In the genomic region with DNA sequence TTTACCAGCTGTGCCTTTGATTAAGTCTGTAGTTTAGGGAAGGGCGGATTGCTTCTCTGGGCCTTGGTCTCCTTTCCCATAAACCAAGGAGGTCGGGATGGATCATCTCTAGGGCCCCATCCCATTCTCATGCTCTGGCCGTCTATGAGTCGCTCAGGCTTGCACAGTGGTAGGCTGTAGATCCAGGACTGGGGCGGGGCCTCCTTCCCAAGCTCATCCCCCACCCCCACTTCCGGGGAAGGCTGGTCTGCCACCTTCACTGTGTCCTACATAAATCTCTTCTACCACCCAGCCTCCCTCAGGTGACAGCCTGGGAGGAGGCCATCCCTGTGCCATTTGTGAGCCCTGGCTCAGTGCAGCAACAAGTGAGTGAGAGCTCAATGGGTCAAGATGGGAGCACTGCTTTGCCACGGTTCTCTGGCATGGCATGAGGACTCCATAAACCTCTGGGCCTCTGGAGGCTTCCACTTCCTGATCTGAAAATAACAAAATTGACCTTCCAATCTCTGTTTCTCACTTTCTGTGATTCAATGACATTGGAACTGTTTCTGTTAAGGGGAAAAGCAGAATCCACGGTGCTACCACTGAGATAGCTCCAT, we compare ENCODE assay signal across 1 cellular context.
TF ChIP-seq lines count a peak whose summit lies in the region.

No MANE protein-coding gene starts in this region.

TF ChIP-seq in GM23338, 12 proteins besides CTCF, POLR2A, EP300 and RAD21 (continued from another document):
- TF ChIP-seq, protein P1, sequence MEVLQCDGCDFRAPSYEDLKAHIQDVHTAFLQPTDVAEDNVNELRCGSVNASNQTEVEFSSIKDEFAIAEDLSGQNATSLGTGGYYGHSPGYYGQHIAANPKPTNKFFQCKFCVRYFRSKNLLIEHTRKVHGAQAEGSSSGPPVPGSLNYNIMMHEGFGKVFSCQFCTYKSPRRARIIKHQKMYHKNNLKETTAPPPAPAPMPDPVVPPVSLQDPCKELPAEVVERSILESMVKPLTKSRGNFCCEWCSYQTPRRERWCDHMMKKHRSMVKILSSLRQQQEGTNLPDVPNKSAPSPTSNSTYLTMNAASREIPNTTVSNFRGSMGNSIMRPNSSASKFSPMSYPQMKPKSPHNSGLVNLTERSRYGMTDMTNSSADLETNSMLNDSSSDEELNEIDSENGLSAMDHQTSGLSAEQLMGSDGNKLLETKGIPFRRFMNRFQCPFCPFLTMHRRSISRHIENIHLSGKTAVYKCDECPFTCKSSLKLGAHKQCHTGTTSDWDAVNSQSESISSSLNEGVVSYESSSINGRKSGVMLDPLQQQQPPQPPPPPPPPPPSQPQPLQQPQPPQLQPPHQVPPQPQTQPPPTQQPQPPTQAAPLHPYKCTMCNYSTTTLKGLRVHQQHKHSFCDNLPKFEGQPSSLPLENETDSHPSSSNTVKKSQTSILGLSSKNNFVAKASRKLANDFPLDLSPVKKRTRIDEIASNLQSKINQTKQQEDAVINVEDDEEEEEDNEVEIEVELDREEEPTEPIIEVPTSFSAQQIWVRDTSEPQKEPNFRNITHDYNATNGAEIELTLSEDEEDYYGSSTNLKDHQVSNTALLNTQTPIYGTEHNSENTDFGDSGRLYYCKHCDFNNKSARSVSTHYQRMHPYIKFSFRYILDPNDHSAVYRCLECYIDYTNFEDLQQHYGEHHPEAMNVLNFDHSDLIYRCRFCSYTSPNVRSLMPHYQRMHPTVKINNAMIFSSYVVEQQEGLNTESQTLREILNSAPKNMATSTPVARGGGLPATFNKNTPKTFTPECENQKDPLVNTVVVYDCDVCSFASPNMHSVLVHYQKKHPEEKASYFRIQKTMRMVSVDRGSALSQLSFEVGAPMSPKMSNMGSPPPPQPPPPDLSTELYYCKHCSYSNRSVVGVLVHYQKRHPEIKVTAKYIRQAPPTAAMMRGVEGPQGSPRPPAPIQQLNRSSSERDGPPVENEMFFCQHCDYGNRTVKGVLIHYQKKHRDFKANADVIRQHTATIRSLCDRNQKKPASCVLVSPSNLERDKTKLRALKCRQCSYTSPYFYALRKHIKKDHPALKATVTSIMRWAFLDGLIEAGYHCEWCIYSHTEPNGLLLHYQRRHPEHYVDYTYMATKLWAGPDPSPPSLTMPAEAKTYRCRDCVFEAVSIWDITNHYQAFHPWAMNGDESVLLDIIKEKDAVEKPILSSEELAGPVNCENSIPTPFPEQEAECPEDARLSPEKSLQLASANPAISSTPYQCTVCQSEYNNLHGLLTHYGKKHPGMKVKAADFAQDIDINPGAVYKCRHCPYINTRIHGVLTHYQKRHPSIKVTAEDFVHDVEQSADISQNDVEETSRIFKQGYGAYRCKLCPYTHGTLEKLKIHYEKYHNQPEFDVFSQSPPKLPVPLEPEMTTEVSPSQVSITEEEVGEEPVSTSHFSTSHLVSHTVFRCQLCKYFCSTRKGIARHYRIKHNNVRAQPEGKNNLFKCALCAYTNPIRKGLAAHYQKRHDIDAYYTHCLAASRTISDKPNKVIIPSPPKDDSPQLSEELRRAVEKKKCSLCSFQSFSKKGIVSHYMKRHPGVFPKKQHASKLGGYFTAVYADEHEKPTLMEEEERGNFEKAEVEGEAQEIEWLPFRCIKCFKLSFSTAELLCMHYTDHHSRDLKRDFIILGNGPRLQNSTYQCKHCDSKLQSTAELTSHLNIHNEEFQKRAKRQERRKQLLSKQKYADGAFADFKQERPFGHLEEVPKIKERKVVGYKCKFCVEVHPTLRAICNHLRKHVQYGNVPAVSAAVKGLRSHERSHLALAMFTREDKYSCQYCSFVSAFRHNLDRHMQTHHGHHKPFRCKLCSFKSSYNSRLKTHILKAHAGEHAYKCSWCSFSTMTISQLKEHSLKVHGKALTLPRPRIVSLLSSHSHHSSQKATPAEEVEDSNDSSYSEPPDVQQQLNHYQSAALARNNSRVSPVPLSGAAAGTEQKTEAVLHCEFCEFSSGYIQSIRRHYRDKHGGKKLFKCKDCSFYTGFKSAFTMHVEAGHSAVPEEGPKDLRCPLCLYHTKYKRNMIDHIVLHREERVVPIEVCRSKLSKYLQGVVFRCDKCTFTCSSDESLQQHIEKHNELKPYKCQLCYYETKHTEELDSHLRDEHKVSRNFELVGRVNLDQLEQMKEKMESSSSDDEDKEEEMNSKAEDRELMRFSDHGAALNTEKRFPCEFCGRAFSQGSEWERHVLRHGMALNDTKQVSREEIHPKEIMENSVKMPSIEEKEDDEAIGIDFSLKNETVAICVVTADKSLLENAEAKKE (CRISPR knock-in tag; IDR thresholded peaks at IDR 0.05) = no peak
- TF ChIP-seq JUNB (IDR thresholded peaks at IDR 0.05; ENCODE audit: unreplicated experiment) (no peak), EZH2phosphoT487 (IDR thresholded peaks at IDR 0.05; ENCODE audit: unreplicated experiment) (no peak), ZNF331 (CRISPR knock-in tag; IDR thresholded peaks at IDR 0.05; ENCODE audit: low read depth) (no peak), CREB1 (CRISPR knock-in tag; IDR thresholded peaks at IDR 0.05; ENCODE audit: low read depth) (no peak), STAT1 (IDR thresholded peaks at IDR 0.05; ENCODE audit: unreplicated experiment) (no peak), POLR2AphosphoS5 (IDR thresholded peaks at IDR 0.05; ENCODE audit: low read depth) (no peak), EZH2 (IDR thresholded peaks at IDR 0.05; ENCODE audit: low read depth, unreplicated experiment) (no peak)
- TF ChIP-seq, protein P2, sequence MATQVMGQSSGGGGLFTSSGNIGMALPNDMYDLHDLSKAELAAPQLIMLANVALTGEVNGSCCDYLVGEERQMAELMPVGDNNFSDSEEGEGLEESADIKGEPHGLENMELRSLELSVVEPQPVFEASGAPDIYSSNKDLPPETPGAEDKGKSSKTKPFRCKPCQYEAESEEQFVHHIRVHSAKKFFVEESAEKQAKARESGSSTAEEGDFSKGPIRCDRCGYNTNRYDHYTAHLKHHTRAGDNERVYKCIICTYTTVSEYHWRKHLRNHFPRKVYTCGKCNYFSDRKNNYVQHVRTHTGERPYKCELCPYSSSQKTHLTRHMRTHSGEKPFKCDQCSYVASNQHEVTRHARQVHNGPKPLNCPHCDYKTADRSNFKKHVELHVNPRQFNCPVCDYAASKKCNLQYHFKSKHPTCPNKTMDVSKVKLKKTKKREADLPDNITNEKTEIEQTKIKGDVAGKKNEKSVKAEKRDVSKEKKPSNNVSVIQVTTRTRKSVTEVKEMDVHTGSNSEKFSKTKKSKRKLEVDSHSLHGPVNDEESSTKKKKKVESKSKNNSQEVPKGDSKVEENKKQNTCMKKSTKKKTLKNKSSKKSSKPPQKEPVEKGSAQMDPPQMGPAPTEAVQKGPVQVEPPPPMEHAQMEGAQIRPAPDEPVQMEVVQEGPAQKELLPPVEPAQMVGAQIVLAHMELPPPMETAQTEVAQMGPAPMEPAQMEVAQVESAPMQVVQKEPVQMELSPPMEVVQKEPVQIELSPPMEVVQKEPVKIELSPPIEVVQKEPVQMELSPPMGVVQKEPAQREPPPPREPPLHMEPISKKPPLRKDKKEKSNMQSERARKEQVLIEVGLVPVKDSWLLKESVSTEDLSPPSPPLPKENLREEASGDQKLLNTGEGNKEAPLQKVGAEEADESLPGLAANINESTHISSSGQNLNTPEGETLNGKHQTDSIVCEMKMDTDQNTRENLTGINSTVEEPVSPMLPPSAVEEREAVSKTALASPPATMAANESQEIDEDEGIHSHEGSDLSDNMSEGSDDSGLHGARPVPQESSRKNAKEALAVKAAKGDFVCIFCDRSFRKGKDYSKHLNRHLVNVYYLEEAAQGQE (IDR thresholded peaks at IDR 0.05; ENCODE audit: unreplicated experiment) = no peak
- TF ChIP-seq, protein P3, sequence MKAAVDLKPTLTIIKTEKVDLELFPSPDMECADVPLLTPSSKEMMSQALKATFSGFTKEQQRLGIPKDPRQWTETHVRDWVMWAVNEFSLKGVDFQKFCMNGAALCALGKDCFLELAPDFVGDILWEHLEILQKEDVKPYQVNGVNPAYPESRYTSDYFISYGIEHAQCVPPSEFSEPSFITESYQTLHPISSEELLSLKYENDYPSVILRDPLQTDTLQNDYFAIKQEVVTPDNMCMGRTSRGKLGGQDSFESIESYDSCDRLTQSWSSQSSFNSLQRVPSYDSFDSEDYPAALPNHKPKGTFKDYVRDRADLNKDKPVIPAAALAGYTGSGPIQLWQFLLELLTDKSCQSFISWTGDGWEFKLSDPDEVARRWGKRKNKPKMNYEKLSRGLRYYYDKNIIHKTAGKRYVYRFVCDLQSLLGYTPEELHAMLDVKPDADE (IDR thresholded peaks at IDR 0.05) = no peak
